ENCODE assay signal across 1 cellular context in the genomic region with DNA sequence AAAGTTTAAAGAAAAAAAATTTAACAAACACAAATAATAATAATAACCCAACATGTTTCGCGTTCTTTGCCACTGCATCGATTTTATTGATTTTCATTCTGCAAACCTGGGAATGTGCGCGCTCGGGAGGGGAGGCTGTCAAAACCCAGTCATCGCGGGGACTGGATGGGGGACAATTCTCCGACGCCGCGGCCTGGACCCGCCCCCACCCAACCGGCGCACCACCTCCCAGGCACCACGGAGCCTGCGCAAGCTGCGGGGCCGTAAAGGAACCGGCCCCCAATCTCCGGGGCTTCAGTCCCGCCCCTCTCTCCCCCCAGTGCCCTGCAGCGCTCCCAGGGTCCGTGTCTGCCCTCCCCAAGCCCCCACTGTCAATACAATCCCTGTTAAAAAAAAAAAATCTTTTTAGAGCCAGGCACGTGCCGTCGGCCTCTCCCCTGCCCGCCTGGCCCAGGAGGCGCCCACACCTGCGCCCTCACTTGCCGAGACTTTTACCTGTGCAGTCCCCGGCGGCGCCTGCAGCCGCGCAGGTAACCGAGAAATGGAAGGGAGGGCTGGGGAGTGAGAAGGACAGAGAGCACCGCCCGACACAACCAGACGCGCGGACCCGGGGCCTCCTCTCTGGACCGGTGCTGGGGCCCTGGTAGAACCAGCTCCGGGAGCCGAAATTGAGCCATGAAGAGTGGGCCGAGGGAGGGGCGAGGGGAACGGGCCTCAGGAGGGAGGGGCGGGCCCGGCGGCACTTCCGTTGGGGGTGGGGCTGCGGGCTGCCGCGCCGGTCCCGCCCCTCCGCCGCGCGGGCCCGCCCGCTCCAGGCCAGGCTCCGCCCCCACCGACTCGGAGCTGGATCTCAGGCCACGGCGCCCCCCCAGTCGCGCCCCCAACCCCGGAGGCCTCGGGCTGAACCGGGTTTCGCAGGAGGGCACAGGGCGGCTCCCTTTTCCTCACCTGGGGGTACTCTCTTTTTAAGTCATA.
TF ChIP-seq lines count a peak whose summit lies in the region.

No MANE protein-coding gene starts in this region.

TF ChIP-seq in HepG2, 621 proteins besides CTCF, POLR2A, EP300 and RAD21 (continued from another document and continues in another):
- TF ChIP-seq, protein P1, sequence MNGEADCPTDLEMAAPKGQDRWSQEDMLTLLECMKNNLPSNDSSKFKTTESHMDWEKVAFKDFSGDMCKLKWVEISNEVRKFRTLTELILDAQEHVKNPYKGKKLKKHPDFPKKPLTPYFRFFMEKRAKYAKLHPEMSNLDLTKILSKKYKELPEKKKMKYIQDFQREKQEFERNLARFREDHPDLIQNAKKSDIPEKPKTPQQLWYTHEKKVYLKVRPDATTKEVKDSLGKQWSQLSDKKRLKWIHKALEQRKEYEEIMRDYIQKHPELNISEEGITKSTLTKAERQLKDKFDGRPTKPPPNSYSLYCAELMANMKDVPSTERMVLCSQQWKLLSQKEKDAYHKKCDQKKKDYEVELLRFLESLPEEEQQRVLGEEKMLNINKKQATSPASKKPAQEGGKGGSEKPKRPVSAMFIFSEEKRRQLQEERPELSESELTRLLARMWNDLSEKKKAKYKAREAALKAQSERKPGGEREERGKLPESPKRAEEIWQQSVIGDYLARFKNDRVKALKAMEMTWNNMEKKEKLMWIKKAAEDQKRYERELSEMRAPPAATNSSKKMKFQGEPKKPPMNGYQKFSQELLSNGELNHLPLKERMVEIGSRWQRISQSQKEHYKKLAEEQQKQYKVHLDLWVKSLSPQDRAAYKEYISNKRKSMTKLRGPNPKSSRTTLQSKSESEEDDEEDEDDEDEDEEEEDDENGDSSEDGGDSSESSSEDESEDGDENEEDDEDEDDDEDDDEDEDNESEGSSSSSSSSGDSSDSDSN (CRISPR knock-in tag; IDR thresholded peaks at IDR 0.05) = peak; percentile 64; the same call in 1 of the 2 replicates
- peak; percentile 64 for TF ChIP-seq PHF8 (CRISPR knock-in tag; IDR thresholded peaks at IDR 0.05)
- TF ChIP-seq, protein P2, sequence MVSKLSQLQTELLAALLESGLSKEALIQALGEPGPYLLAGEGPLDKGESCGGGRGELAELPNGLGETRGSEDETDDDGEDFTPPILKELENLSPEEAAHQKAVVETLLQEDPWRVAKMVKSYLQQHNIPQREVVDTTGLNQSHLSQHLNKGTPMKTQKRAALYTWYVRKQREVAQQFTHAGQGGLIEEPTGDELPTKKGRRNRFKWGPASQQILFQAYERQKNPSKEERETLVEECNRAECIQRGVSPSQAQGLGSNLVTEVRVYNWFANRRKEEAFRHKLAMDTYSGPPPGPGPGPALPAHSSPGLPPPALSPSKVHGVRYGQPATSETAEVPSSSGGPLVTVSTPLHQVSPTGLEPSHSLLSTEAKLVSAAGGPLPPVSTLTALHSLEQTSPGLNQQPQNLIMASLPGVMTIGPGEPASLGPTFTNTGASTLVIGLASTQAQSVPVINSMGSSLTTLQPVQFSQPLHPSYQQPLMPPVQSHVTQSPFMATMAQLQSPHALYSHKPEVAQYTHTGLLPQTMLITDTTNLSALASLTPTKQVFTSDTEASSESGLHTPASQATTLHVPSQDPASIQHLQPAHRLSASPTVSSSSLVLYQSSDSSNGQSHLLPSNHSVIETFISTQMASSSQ (IDR thresholded peaks at IDR 0.05; ENCODE audit: low read depth) = no peak
- TF ChIP-seq, protein P2 (CRISPR knock-in tag; IDR thresholded peaks at IDR 0.05; ENCODE audit: borderline replicate concordance) = no peak
- no peak for TF ChIP-seq ZZZ3 (CRISPR knock-in tag; IDR thresholded peaks at IDR 0.05; ENCODE audit: borderline replicate concordance)
- TF ChIP-seq ZNF747 (CRISPR knock-in tag; IDR thresholded peaks at IDR 0.05; ENCODE audit: borderline replicate concordance) = peak; percentile 39; the same call in 1 of the 2 replicates
- no peak for TF ChIP-seq JUND (CRISPR knock-in tag; IDR thresholded peaks at IDR 0.05)
- no peak for TF ChIP-seq LCORL (IDR thresholded peaks at IDR 0.05)
- TF ChIP-seq LCORL (CRISPR knock-in tag; IDR thresholded peaks at IDR 0.05) = no peak
- no peak for TF ChIP-seq ELF1 (CRISPR knock-in tag; IDR thresholded peaks at IDR 0.05)
- no peak for TF ChIP-seq EEA1 (CRISPR knock-in tag; IDR thresholded peaks at IDR 0.05; ENCODE audit: borderline replicate concordance)
- peak; percentile 55; the same call in 1 of the 2 replicates for TF ChIP-seq SRY (CRISPR knock-in tag; IDR thresholded peaks at IDR 0.05)
- TF ChIP-seq BRD4 (CRISPR knock-in tag; IDR thresholded peaks at IDR 0.05) = no peak
- peak; percentile 47 for TF ChIP-seq GATAD1 (CRISPR knock-in tag; IDR thresholded peaks at IDR 0.05)
- TF ChIP-seq TAF15 (IDR thresholded peaks at IDR 0.05; ENCODE audit: low read depth, low read length, poor library complexity, severe bottlenecking) = peak; percentile 7
- no peak; the same call in 1 of the 2 replicates for TF ChIP-seq EED (CRISPR knock-in tag; IDR thresholded peaks at IDR 0.05)
- no peak for TF ChIP-seq MATR3 (CRISPR knock-in tag; IDR thresholded peaks at IDR 0.05)
- TF ChIP-seq, protein P3, sequence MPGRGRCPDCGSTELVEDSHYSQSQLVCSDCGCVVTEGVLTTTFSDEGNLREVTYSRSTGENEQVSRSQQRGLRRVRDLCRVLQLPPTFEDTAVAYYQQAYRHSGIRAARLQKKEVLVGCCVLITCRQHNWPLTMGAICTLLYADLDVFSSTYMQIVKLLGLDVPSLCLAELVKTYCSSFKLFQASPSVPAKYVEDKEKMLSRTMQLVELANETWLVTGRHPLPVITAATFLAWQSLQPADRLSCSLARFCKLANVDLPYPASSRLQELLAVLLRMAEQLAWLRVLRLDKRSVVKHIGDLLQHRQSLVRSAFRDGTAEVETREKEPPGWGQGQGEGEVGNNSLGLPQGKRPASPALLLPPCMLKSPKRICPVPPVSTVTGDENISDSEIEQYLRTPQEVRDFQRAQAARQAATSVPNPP (CRISPR knock-in tag; IDR thresholded peaks at IDR 0.05) = peak; percentile 70; the same call in 1 of the 2 replicates
- no peak for TF ChIP-seq ZNF282 (IDR thresholded peaks at IDR 0.05; ENCODE audit: partially characterized antibody)
- TF ChIP-seq ZNF124 (CRISPR knock-in tag; IDR thresholded peaks at IDR 0.05) = no peak
- TF ChIP-seq NFE2 (CRISPR knock-in tag; IDR thresholded peaks at IDR 0.05) = no peak
- TF ChIP-seq KLF13 (CRISPR knock-in tag; IDR thresholded peaks at IDR 0.05) = no peak
- TF ChIP-seq, protein P4, sequence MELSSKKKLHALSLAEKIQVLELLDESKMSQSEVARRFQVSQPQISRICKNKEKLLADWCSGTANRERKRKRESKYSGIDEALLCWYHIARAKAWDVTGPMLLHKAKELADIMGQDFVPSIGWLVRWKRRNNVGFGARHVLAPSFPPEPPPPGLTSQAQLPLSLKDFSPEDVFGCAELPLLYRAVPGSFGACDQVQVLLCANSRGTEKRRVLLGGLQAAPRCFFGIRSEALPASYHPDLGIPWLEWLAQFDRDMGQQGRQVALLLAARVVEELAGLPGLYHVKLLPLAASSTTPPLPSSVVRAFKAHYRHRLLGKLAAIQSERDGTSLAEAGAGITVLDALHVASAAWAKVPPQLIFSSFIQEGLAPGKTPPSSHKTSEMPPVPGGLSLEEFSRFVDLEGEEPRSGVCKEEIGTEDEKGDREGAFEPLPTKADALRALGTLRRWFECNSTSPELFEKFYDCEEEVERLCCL (CRISPR knock-in tag; IDR thresholded peaks at IDR 0.05; ENCODE audit: borderline replicate concordance) = no peak
- TF ChIP-seq NRL (CRISPR knock-in tag; IDR thresholded peaks at IDR 0.05; ENCODE audit: borderline replicate concordance) = no peak; the same call in 1 of the 2 replicates
- TF ChIP-seq ZNF564 (CRISPR knock-in tag; IDR thresholded peaks at IDR 0.05) = no peak; the same call in 1 of the 2 replicates
- no peak for TF ChIP-seq KLF16 (CRISPR knock-in tag; IDR thresholded peaks at IDR 0.05)
- no peak for TF ChIP-seq MBNL3 (CRISPR knock-in tag; conservative IDR thresholded peaks at IDR 0.05)
- no peak for TF ChIP-seq MXD4 (CRISPR knock-in tag; IDR thresholded peaks at IDR 0.05)
- TF ChIP-seq NCOA5 (CRISPR knock-in tag; IDR thresholded peaks at IDR 0.05) = no peak
- no peak for TF ChIP-seq SOX13 (IDR thresholded peaks at IDR 0.05)
- no peak for TF ChIP-seq SOX13 (CRISPR knock-in tag; conservative IDR thresholded peaks at IDR 0.05 in 1 of 2, IDR thresholded peaks at IDR 0.05 in 1 of 2)
- TF ChIP-seq NR3C1 (CRISPR knock-in tag; IDR thresholded peaks at IDR 0.05) = no peak
- TF ChIP-seq, protein P5, sequence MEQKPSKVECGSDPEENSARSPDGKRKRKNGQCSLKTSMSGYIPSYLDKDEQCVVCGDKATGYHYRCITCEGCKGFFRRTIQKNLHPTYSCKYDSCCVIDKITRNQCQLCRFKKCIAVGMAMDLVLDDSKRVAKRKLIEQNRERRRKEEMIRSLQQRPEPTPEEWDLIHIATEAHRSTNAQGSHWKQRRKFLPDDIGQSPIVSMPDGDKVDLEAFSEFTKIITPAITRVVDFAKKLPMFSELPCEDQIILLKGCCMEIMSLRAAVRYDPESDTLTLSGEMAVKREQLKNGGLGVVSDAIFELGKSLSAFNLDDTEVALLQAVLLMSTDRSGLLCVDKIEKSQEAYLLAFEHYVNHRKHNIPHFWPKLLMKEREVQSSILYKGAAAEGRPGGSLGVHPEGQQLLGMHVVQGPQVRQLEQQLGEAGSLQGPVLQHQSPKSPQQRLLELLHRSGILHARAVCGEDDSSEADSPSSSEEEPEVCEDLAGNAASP (CRISPR knock-in tag; IDR thresholded peaks at IDR 0.05; ENCODE audit: borderline replicate concordance) = no peak
- TF ChIP-seq ZNF510 (CRISPR knock-in tag; IDR thresholded peaks at IDR 0.05; ENCODE audit: low read depth) = no peak
- no peak for TF ChIP-seq ZNF33A (CRISPR knock-in tag; IDR thresholded peaks at IDR 0.05; ENCODE audit: borderline replicate concordance)
- no peak for TF ChIP-seq REXO4 (CRISPR knock-in tag; IDR thresholded peaks at IDR 0.05; ENCODE audit: borderline replicate concordance)
- TF ChIP-seq ZNF430 (CRISPR knock-in tag; IDR thresholded peaks at IDR 0.05) = peak; percentile 85; the same call in 1 of the 2 replicates
- no peak for TF ChIP-seq ELF3 (CRISPR knock-in tag; IDR thresholded peaks at IDR 0.05)
- TF ChIP-seq SSRP1 (CRISPR knock-in tag; IDR thresholded peaks at IDR 0.05) = no peak
- TF ChIP-seq, protein P6, sequence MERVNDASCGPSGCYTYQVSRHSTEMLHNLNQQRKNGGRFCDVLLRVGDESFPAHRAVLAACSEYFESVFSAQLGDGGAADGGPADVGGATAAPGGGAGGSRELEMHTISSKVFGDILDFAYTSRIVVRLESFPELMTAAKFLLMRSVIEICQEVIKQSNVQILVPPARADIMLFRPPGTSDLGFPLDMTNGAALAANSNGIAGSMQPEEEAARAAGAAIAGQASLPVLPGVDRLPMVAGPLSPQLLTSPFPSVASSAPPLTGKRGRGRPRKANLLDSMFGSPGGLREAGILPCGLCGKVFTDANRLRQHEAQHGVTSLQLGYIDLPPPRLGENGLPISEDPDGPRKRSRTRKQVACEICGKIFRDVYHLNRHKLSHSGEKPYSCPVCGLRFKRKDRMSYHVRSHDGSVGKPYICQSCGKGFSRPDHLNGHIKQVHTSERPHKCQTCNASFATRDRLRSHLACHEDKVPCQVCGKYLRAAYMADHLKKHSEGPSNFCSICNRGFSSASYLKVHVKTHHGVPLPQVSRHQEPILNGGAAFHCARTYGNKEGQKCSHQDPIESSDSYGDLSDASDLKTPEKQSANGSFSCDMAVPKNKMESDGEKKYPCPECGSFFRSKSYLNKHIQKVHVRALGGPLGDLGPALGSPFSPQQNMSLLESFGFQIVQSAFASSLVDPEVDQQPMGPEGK (CRISPR knock-in tag; IDR thresholded peaks at IDR 0.05) = peak; percentile 89
- no peak for TF ChIP-seq SKI (IDR thresholded peaks at IDR 0.05; ENCODE audit: partially characterized antibody)
- TF ChIP-seq, protein P7, sequence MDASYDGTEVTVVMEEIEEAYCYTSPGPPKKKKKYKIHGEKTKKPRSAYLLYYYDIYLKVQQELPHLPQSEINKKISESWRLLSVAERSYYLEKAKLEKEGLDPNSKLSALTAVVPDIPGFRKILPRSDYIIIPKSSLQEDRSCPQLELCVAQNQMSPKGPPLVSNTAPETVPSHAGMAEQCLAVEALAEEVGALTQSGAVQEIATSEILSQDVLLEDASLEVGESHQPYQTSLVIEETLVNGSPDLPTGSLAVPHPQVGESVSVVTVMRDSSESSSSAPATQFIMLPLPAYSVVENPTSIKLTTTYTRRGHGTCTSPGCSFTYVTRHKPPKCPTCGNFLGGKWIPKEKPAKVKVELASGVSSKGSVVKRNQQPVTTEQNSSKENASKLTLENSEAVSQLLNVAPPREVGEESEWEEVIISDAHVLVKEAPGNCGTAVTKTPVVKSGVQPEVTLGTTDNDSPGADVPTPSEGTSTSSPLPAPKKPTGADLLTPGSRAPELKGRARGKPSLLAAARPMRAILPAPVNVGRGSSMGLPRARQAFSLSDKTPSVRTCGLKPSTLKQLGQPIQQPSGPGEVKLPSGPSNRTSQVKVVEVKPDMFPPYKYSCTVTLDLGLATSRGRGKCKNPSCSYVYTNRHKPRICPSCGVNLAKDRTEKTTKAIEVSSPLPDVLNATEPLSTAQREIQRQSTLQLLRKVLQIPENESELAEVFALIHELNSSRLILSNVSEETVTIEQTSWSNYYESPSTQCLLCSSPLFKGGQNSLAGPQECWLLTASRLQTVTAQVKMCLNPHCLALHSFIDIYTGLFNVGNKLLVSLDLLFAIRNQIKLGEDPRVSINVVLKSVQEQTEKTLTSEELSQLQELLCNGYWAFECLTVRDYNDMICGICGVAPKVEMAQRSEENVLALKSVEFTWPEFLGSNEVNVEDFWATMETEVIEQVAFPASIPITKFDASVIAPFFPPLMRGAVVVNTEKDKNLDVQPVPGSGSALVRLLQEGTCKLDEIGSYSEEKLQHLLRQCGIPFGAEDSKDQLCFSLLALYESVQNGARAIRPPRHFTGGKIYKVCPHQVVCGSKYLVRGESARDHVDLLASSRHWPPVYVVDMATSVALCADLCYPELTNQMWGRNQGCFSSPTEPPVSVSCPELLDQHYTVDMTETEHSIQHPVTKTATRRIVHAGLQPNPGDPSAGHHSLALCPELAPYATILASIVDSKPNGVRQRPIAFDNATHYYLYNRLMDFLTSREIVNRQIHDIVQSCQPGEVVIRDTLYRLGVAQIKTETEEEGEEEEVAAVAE (CRISPR knock-in tag; IDR thresholded peaks at IDR 0.05; ENCODE audit: borderline replicate concordance) = no peak; the same call in 1 of the 2 replicates
- TF ChIP-seq ZMYM4 (CRISPR knock-in tag; IDR thresholded peaks at IDR 0.05) = peak; percentile 10; the same call in 1 of the 2 replicates
- TF ChIP-seq ZBTB42 (CRISPR knock-in tag; IDR thresholded peaks at IDR 0.05) = 0 out of 2 replicates have a peak, but pooled peaks have one; percentile 30
- TF ChIP-seq ZNF773 (CRISPR knock-in tag; IDR thresholded peaks at IDR 0.05; ENCODE audit: borderline replicate concordance) = peak; percentile 48; the same call in 1 of the 2 replicates
- TF ChIP-seq FOXA3 (CRISPR knock-in tag; IDR thresholded peaks at IDR 0.05) = no peak
- TF ChIP-seq MED13 (CRISPR knock-in tag; IDR thresholded peaks at IDR 0.05) = no peak; the same call in 1 of the 2 replicates
